14 cellular contexts compared by ENCODE assay signal in genomic region chr3:73192036-73192738, GRCh38.
DNase-seq lines count a peak whose midpoint lies in the region; ATAC-seq, FAIRE-seq and TF ChIP-seq lines count a peak whose summit lies in the region.
"Had no signal": no experiment of that assay in that cellular context is flagged by ENCODE, and none has a peak within 500 bp of the region (broad histone marks: within the 10 kb centered on the region; RNA-seq: fewer than 3 reads in every experiment).

No MANE protein-coding gene starts in this region.

- in situ Hi-C loops in HepG2 (cut with HindIII; ENCODE audit: extremely low pct_ligation_motif_present, low pct_unique_long_range_greater_than_20kb): loop anchor here (10.0 kb wide), 1 partner anchor 313 kb away; no protein-coding TSS in a partner anchor

- no peaks in the 10 kb centered on the region for H3K36me3 ChIP-seq in HepG2 (replicated peaks in 1 of 2; ENCODE audit: control insufficient read depth in 1 of 2, insufficient read depth in 2 of 2, low read length in 2 of 2)
- no peaks in the 10 kb centered on the region for H3K36me3 ChIP-seq in right lobe of liver
- no peaks in the 10 kb centered on the region for H3K36me3 ChIP-seq in MG63
- H3K36me3 ChIP-seq: neutrophil had no signal

- TF ChIP-seq EP300 in HepG2 (IDR thresholded peaks at IDR 0.05; ENCODE audit: low read depth in 2 of 2, low read length in 2 of 2) (no peak), HepG2 (CRISPR knock-in tag; IDR thresholded peaks at IDR 0.05; ENCODE audit: borderline replicate concordance) (no peak)

- peak; percentile 46; the same call in 1 of the 2 replicates for TF ChIP-seq RAD21 in HepG2 (CRISPR knock-in tag; IDR thresholded peaks at IDR 0.05)

- no peak overlapping the region for H3K4me2 ChIP-seq in HepG2 (ENCODE audit: low read depth, low read length)

- no TSS peak for BruUV-seq in HepG2 (replicated peaks; lab: Mats Ljungman, UMichigan)

- H3K27me3 ChIP-seq in HepG2 (ENCODE audit: control insufficient read depth in 1 of 2, insufficient read depth in 2 of 2, low read length in 2 of 2): no peaks in the 10 kb centered on the region
- no peaks in the 10 kb centered on the region for H3K27me3 ChIP-seq in right lobe of liver
- H3K27me3 ChIP-seq in MG63: no peaks in the 10 kb centered on the region
- H3K27me3 ChIP-seq: neutrophil had no signal

- 62% methylated on average over 7 of the region's 7 CpGs for WGBS in HepG2 (ENCODE audit: low lambda C conversion rate)
- 62% methylated on average over 6 of the region's 7 CpGs for WGBS in right lobe of liver (ENCODE audit: insufficient coverage, low coverage, low lambda C conversion rate, missing lambda C conversion rate)

- H3K9me3 ChIP-seq in HepG2 (ENCODE audit: low read length) (no peaks in the 10 kb centered on the region), right lobe of liver (no peaks in the 10 kb centered on the region), MG63 (no peaks in the 10 kb centered on the region)
- H3K9me3 ChIP-seq: neutrophil had no signal

- intact Hi-C loops in HepG2 (cut with micrococcal nuclease; ENCODE audit: unreplicated experiment): loop anchor here (1.0 to 5.0 kb wide), 2 partner anchors 195 to 240 kb away; no protein-coding TSS in a partner anchor
- intact Hi-C loops in right lobe of liver (cut with DNase I): no loop called here

- no peak overlapping the region for H3K27ac ChIP-seq in HepG2 (ENCODE audit: extremely low read length, insufficient read depth, low read length)
- H3K27ac ChIP-seq in right lobe of liver: no peak overlapping the region
- no peak overlapping the region for H3K27ac ChIP-seq in RWPE1
- H3K27ac ChIP-seq: HL-60, neutrophil, SK-N-MC had no signal

- CTCF ChIA-PET in HepG2 (lab: Yijun Ruan, JAX; ENCODE audit: low intra/inter-chr PET ratio, low total read pairs): interaction anchor here (1.3 to 1.5 kb wide), 2 partner anchors 241 to 310 kb away, joined by 5 to 6 read pairs; no protein-coding TSS in a partner anchor
- CTCF ChIA-PET in RWPE1 (lab: Yijun Ruan, JAX): no interaction called here

- no peak overlapping the region for H2AFZ ChIP-seq in HepG2 (ENCODE audit: low read length)

- no peaks in the 10 kb centered on the region for H3K79me2 ChIP-seq in HepG2 (ENCODE audit: insufficient read depth, low read length)

- ATAC-seq in HepG2: peak; percentile 100
- ATAC-seq in right lobe of liver: no peak
- ATAC-seq: CD8-positive, alpha-beta T cell had no signal

- TF ChIP-seq POLR2A in HepG2 (IDR thresholded peaks at IDR 0.05; ENCODE audit: insufficient read depth in 1 of 2, low read depth in 2 of 2, low read length in 2 of 2): no peak
- TF ChIP-seq POLR2A in right lobe of liver (IDR thresholded peaks at IDR 0.05): no peak

- TF ChIP-seq CTCF in HepG2 (CRISPR knock-in tag; IDR thresholded peaks at IDR 0.05) (peak; percentile 40), right lobe of liver (IDR thresholded peaks at IDR 0.05) (no peak), RWPE1 (conservative IDR thresholded peaks at IDR 0.05; ENCODE audit: low read depth) (no peak)

- no peaks in the 10 kb centered on the region for H4K20me1 ChIP-seq in HepG2 (ENCODE audit: insufficient read depth, low read length)

- H3K4me1 ChIP-seq in HepG2 (ENCODE audit: insufficient read depth, low read length): no peaks in the 10 kb centered on the region
- H3K4me1 ChIP-seq in right lobe of liver: no peaks in the 10 kb centered on the region

- POLR2A ChIA-PET in HepG2 (lab: Yijun Ruan, JAX) (no interaction called here), RWPE1 (lab: Yijun Ruan, JAX; ENCODE audit: low non-redundant PET) (no interaction called here)

- H3K9ac ChIP-seq in HepG2 (ENCODE audit: insufficient read depth, low read depth, low read length): no peak overlapping the region

- DNase-seq in HepG2 (ENCODE audit: low spot score) (peak; percentile 58), right lobe of liver (no peak), NCI-H69 (lab: John Stamatoyannopoulos, UW) (peak; percentile 58), ecto neural progenitor cell (ENCODE audit: low spot score) (peak; percentile 52), OCI-M1 (lab: John Stamatoyannopoulos, UW) (no peak), MG63 (no peak), HK-2 (ENCODE audit: unreplicated experiment) (no peak), RWPE1 (ENCODE audit: low spot score) (no peak)
- DNase-seq: amniotic stem cell; CD8-positive, alpha-beta T cell; NCI-H2029 treated with DMSO at 0.1 percent for 48 hours had no signal

- H3K4me3 ChIP-seq in HepG2 (replicated peaks in 1 of 3; ENCODE audit: insufficient read depth in 1 of 3, low read depth in 2 of 3, low read length in 3 of 3): no peak overlapping the region
- H3K4me3 ChIP-seq in right lobe of liver: no peak overlapping the region
- no peak overlapping the region for H3K4me3 ChIP-seq in MG63
- H3K4me3 ChIP-seq: SK-N-MC had no signal

- peak; percentile 66 for FAIRE-seq in HepG2 (lab: Jason Lieb, UNC)

TF ChIP-seq in HepG2, 621 proteins besides CTCF, POLR2A, EP300 and RAD21:
- TF ChIP-seq ZMYM2 (CRISPR knock-in tag; IDR thresholded peaks at IDR 0.05) (no peak), CAMTA2 (CRISPR knock-in tag; IDR thresholded peaks at IDR 0.05; ENCODE audit: borderline replicate concordance) (no peak), SMARCE1 (IDR thresholded peaks at IDR 0.05; ENCODE audit: borderline replicate concordance) (no peak), XRCC5 (optimal IDR thresholded peaks at IDR 0.05; ENCODE audit: low read length) (peak; percentile 16), STAG1 (CRISPR knock-in tag; IDR thresholded peaks at IDR 0.05) (peak; percentile 42; the same call in 1 of the 2 replicates), SCMH1 (CRISPR knock-in tag; IDR thresholded peaks at IDR 0.05; ENCODE audit: borderline replicate concordance) (no peak), FOXA1 (IDR thresholded peaks at IDR 0.05) (no peak), FOXA1 (CRISPR knock-in tag; IDR thresholded peaks at IDR 0.05) (no peak), ZNF597 (CRISPR knock-in tag; IDR thresholded peaks at IDR 0.05) (no peak), PHF21A (CRISPR knock-in tag; IDR thresholded peaks at IDR 0.05) (no peak), GMEB1 (CRISPR knock-in tag; IDR thresholded peaks at IDR 0.05; ENCODE audit: borderline replicate concordance) (no peak), SP140L (CRISPR knock-in tag; IDR thresholded peaks at IDR 0.05; ENCODE audit: borderline replicate concordance) (no peak), ZNF160 (CRISPR knock-in tag; IDR thresholded peaks at IDR 0.05) (no peak), SMC3 (IDR thresholded peaks at IDR 0.05; ENCODE audit: low read length) (peak; percentile 56), THAP7 (CRISPR knock-in tag; IDR thresholded peaks at IDR 0.05) (no peak)
TF ChIP-seq in HepG2: peak in this region for 3.

Comparison
In these comparisons a context has a peak if more than half of its experiments do, and no peak if none do; other contexts are left out.
1. DNase-seq: peak in HepG2 (single experiment), NCI-H69 (single experiment) and ecto neural progenitor cell (single experiment); none in right lobe of liver (0 of 3), OCI-M1 (single experiment), MG63 (single experiment), HK-2 (single experiment) and RWPE1 (single experiment).